8 cellular contexts compared by ENCODE assay signal in genomic region chr16:71540-72341, GRCh38. TPM values are rescaled to one million over a fixed set of nuclear protein-coding genes. Genes with fewer than 3 reads are reported as not detected.
DNase-seq lines count a peak whose midpoint lies in the region; ATAC-seq and TF ChIP-seq lines count a peak whose summit lies in the region.

No MANE protein-coding gene starts in this region.

- H3K36me3 ChIP-seq in breast epithelium (no peaks in the 10 kb centered on the region), thoracic aorta (no peaks in the 10 kb centered on the region)

- intact Hi-C loops in breast epithelium (cut with DNase I; ENCODE audit: low total_unique reads) = no loop called here

- DNase-seq in AG20443 (ENCODE audit: low spot score) = peak; percentile 82
- DNase-seq in HuH-7 (ENCODE audit: low spot score) = peak; percentile 70
- peak; percentile 90 to 97 for DNase-seq in breast epithelium (ENCODE audit: low spot score in 2 of 2)
- DNase-seq in thoracic aorta (ENCODE audit: low spot score) = no peak
- DNase-seq in T-helper 9 cell = no peak

- H3K9me3 ChIP-seq in breast epithelium = no peaks in the 10 kb centered on the region
- no peaks in the 10 kb centered on the region for H3K9me3 ChIP-seq in thoracic aorta

- peaks cover 37 to 52% of the 10 kb centered on the region in 2 donors for H3K4me1 ChIP-seq in breast epithelium
- peaks cover 42 to 83% of the 10 kb centered on the region in 2 donors for H3K4me1 ChIP-seq in thoracic aorta (ENCODE audit: control insufficient read depth in 1 of 2, low read depth in 2 of 2)

- ATAC-seq in thoracic aorta (ENCODE audit: insufficient number of reproducible peaks, low FRiP score, low read depth) (peak; percentile 19), HG03342 (IDR thresholded peaks at IDR 0.05; ENCODE audit: unreplicated experiment) (no peak), GM18502 (IDR thresholded peaks at IDR 0.05; ENCODE audit: poor library complexity, unreplicated experiment) (no peak)

- TF ChIP-seq CTCF in breast epithelium (IDR thresholded peaks at IDR 0.05) (peak in 1 of 3 donors; percentile 45), thoracic aorta (IDR thresholded peaks at IDR 0.05) (peak; percentile 16)

- H3K27me3 ChIP-seq in breast epithelium = no peaks in the 10 kb centered on the region
- H3K27me3 ChIP-seq in layer of hippocampus (ENCODE audit: control insufficient read depth, insufficient read depth, low read length) = no peaks in the 10 kb centered on the region
- H3K27me3 ChIP-seq in thoracic aorta (replicated peaks; ENCODE audit: insufficient read depth) = no peaks in the 10 kb centered on the region

- TF ChIP-seq POLR2A in breast epithelium (IDR thresholded peaks at IDR 0.05) = peak; percentile 63

- H3K4me3 ChIP-seq in breast epithelium (peak overlapping the region; percentile 72 to 95 (median 74)), thoracic aorta (peak overlapping the region; percentile 79)

- H3K27ac ChIP-seq in breast epithelium (peak overlapping the region; percentile 95 to 96), layer of hippocampus (ENCODE audit: low read depth, low read length) (peak overlapping the region; percentile 30), thoracic aorta (peak overlapping the region; percentile 87 to 89)

RNA-seq across cellular contexts. Expression of gene RHBDF1, which starts 0.7 kb away (rescaled TPM):
- total RNA-seq in breast epithelium (10 to 100 TPM; 29.0 to 43.3 (median 42.6) TPM), thoracic aorta (100 to 1,000 TPM; 109 to 138 TPM)

RNA-seq across cellular contexts. Expression of gene MPG, which starts 6.3 kb away (rescaled TPM):
- total RNA-seq in breast epithelium = 100 to 1,000 TPM in 1 of 3 donors, 10 to 100 TPM in 2; 86.9 to 112 (median 89.1) TPM
- 100 to 1,000 TPM in 1 of 2 donors, 10 to 100 TPM in 1; 93.1 to 202 TPM for total RNA-seq in thoracic aorta

RNA-seq across cellular contexts. Expression of gene SNRNP25, which starts 18.1 kb away (rescaled TPM):
- total RNA-seq in breast epithelium = 10 to 100 TPM; 17.4 to 23.9 (median 17.9) TPM
- 10 to 100 TPM in 1 of 2 donors, 1 to 10 TPM in 1; 6.1 to 16.4 TPM for total RNA-seq in thoracic aorta

RNA-seq across cellular contexts. Expression of gene POLR3K, which starts 18.3 kb away (rescaled TPM):
- total RNA-seq in breast epithelium = 1 to 10 TPM; 3.8 to 6.9 (median 6.6) TPM
- 1 to 10 TPM in 1 of 2 donors, not detected in 1; 1.4 TPM for total RNA-seq in thoracic aorta

Comparison
In these comparisons a context has a peak if more than half of its experiments do, and no peak if none do; other contexts are left out.
1. DNase-seq: peak in AG20443 (single experiment), HuH-7 (single experiment) and breast epithelium (2 of 2); none in thoracic aorta (single experiment) and T-helper 9 cell (single experiment).
2. H3K27ac ChIP-seq: peak in every context shown above with its lines; median percentile 96 in breast epithelium; 88 in thoracic aorta; 30 in layer of hippocampus.